Comparison of ENCODE assay signal across 8 cellular contexts in the genomic region with DNA sequence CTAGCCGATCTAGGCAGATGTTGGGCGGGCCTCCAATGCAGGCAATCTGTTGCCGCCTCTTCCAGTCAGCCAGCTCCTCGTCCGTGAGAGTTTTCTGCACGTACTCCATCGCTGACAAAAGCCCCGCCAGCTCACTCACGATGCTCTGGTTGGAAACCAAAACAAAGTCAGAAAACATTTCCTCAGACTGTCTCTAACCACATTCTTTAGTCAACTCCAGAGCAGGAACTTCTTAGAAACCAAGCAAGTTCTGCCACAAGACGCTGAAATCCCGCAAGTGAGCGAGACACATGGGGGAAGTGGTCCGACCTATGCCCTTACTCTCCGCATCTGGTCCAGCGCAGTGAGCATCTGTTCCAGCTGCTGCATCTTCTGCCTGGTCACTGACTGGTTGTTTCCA. TPM values are rescaled to one million over a fixed set of nuclear protein-coding genes. Genes with fewer than 3 reads are reported as not detected.
A peak's percentile ranks its signal among the peaks of the same experiment; 100 is the strongest.
DNase-seq lines count a peak whose midpoint lies in the region; ATAC-seq and TF ChIP-seq lines count a peak whose summit lies in the region.
"Had no signal": no experiment of that assay in that cellular context is flagged by ENCODE, and none has a peak within 500 bp of the region (broad histone marks: within the 10 kb centered on the region; RNA-seq: fewer than 3 reads in every experiment).

No MANE protein-coding gene starts in this region.

- no peak for DNase-seq in activated B cell treated with CpG ODN at 0.5 μM for 24 hours
- peak; percentile 78 for DNase-seq in stimulated activated naive CD8-positive, alpha-beta T cell treated with anti-CD3 and anti-CD28 coated beads, Interleukin-15, Interleukin-2, amounts not matched to agents 100 U/mL and 50 U/mL, for 24 hours
- no peak for DNase-seq in NCI-H187 (lab: John Stamatoyannopoulos, UW)
- DNase-seq in cerebellar nuclear complex (lab: John Stamatoyannopoulos, UW), result no peak
- DNase-seq in psoas muscle, result no peak

- H3K4me1 ChIP-seq in psoas muscle, result no peaks in the 10 kb centered on the region

- no peak overlapping the region for H3K27ac ChIP-seq in psoas muscle
- H3K27ac ChIP-seq: KMS-11 had no signal

- H3K4me3 ChIP-seq in psoas muscle, result no peak overlapping the region

- no peaks in the 10 kb centered on the region for H3K9me3 ChIP-seq in psoas muscle

- H3K4me3 Mint-ChIP-seq in activated B cell treated with CpG ODN at 0.5 μM for 24 hours, result no peak overlapping the region

- H3K36me3 Mint-ChIP-seq in activated B cell treated with CpG ODN at 0.5 μM for 24 hours (ENCODE audit: low read depth), result peaks cover 78% of the 10 kb centered on the region

- 73 to 78% (median 75%) methylated on average over 15 of the region's 15 CpGs for WGBS in psoas muscle, 3 donors

- peaks cover 27 to 95% of the 10 kb centered on the region in 2 donors for H3K36me3 ChIP-seq in psoas muscle (ENCODE audit: insufficient read depth in 1 of 2, low read depth in 1 of 2)

- H3K27me3 ChIP-seq in psoas muscle (ENCODE audit: insufficient read depth in 3 of 3, low read length in 2 of 3), result no peaks in the 10 kb centered on the region

- peak overlapping the region; percentile 73 for H3K27ac Mint-ChIP-seq in activated B cell treated with CpG ODN at 0.5 μM for 24 hours

- POLR2A ChIA-PET in activated B cell treated with CpG ODN at 0.5 μM for 24 hours (lab: Charles Lee), result no interaction called here

- H3K27me3 Mint-ChIP-seq in activated B cell treated with CpG ODN at 0.5 μM for 24 hours, result no peaks in the 10 kb centered on the region

- peaks cover 26% of the 10 kb centered on the region for H3K4me1 Mint-ChIP-seq in activated B cell treated with CpG ODN at 0.5 μM for 24 hours

- peak; percentile 41 for ATAC-seq in GM21526 (IDR thresholded peaks at IDR 0.05; ENCODE audit: low FRiP score, unreplicated experiment)
- peak; percentile 66 for ATAC-seq in activated B cell treated with CpG ODN at 0.5 μM for 24 hours (ENCODE audit: low read depth)
- ATAC-seq in esophagus mucosa, result peak; percentile 22
- peak; percentile 71 for ATAC-seq in stimulated activated naive CD8-positive, alpha-beta T cell treated with anti-CD3 and anti-CD28 coated beads, Interleukin-15, Interleukin-2, amounts not matched to agents 100 U/mL and 50 U/mL, for 24 hours
- ATAC-seq in psoas muscle, result no peak

- TF ChIP-seq CTCF in activated B cell treated with CpG ODN at 0.5 μM for 24 hours (IDR thresholded peaks at IDR 0.05) (no peak), psoas muscle (IDR thresholded peaks at IDR 0.05) (no peak)

- intact Hi-C loops in activated B cell treated with CpG ODN at 0.5 μM for 24 hours (cut with micrococcal nuclease) (loop anchor here (2.0 kb wide), 1 partner anchor 51 kb away; the partner anchor contains the start of gene STAT3), psoas muscle (cut with DNase I) (no loop called here)

- CTCF ChIA-PET in activated B cell treated with CpG ODN at 0.5 μM for 24 hours (lab: Charles Lee), result no interaction called here

- H3K9me3 Mint-ChIP-seq in activated B cell treated with CpG ODN at 0.5 μM for 24 hours, result no peaks in the 10 kb centered on the region

RNA-seq across cellular contexts. Expression of gene STAT5A, which starts 49.1 kb away (rescaled TPM):
- 136 and 140 TPM in 2 replicates for total RNA-seq in activated B cell treated with CpG ODN at 0.5 μM for 24 hours
- 6.9 TPM for total RNA-seq in esophagus mucosa
- total RNA-seq in psoas muscle, result 10 to 100 TPM; 17.3 to 31.5 (median 23.9) TPM
- polyA plus RNA-seq in psoas muscle, result 10 to 100 TPM in 2 of 3 donors, 1 to 10 TPM in 1; 8.1 to 12.5 (median 10.5) TPM

RNA-seq across cellular contexts. Expression of gene STAT3, which starts 50.8 kb away (rescaled TPM):
- total RNA-seq in activated B cell treated with CpG ODN at 0.5 μM for 24 hours (211 and 233 TPM in 2 replicates), esophagus mucosa (191 TPM), psoas muscle (100 to 1,000 TPM in 3 of 4 donors, 10 to 100 TPM in 1; 67.3 to 279 (median 220) TPM)
- 100 to 1,000 TPM in 1 of 3 donors, 10 to 100 TPM in 2; 95.6 to 111 (median 97.8) TPM for polyA plus RNA-seq in psoas muscle

Comparison
In these comparisons a context has a peak if more than half of its experiments do, and no peak if none do; other contexts are left out.
1. ATAC-seq: peak in GM21526 (single experiment), activated B cell treated with CpG ODN at 0.5 μM for 24 hours (single experiment), esophagus mucosa (single experiment) and stimulated activated naive CD8-positive, alpha-beta T cell treated with anti-CD3 and anti-CD28 coated beads, Interleukin-15, Interleukin-2, amounts not matched to agents 100 U/mL and 50 U/mL, for 24 hours (single experiment); none in psoas muscle (0 of 4).